ENCODE assay signal across 23 cellular contexts in the genomic region with DNA sequence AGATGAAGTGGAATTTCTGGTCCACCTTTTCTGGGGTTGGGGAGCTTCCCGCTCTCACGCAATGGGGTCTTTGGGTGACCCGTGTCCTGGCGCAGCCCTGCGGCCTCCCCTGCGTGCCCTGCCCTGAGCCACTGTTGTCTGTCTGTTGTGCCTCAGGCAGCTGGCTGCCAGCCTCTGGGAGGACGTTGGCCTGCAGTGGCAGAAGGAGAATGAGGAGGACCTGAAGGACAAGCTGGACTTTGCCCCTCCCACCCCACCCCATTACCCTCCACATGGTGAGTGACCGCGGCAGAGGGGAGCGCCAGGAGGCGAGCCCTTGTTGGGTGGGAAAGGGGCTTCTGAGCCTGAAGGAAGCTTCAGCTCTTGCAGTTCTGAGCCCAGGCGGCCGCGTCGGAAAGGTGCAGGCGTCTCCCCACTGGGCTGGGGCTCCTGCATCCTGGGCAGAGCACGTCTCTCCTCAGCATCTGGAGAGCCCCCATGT. TPM values are rescaled to one million over a fixed set of nuclear protein-coding genes. Genes with fewer than 3 reads are reported as not detected.
A peak's percentile ranks its signal among the peaks of the same experiment; 100 is the strongest.
DNase-seq lines count a peak whose midpoint lies in the region; ATAC-seq and TF ChIP-seq lines count a peak whose summit lies in the region.
"Had no signal": no experiment of that assay in that cellular context is flagged by ENCODE, and none has a peak within 500 bp of the region (broad histone marks: within the 10 kb centered on the region; RNA-seq: fewer than 3 reads in every experiment).

No MANE protein-coding gene starts in this region.

- H3K27ac ChIP-seq in heart right ventricle (no peak overlapping the region), osteoblast (ENCODE audit: low read depth, low read length) (no peak overlapping the region), upper lobe of right lung (no peak overlapping the region), stomach (no peak overlapping the region)
- H3K27ac ChIP-seq: PC-9 had no signal

- TF ChIP-seq EP300 in stomach (IDR thresholded peaks at IDR 0.05), result no peak

- peaks cover 0 to 53% (median 0%) of the 10 kb centered on the region in 9 donors for H3K36me3 ChIP-seq in heart right ventricle
- peaks cover 7% of the 10 kb centered on the region for H3K36me3 ChIP-seq in osteoblast (ENCODE audit: insufficient read depth, low read length)
- peaks cover 26% of the 10 kb centered on the region for H3K36me3 ChIP-seq in upper lobe of right lung
- H3K36me3 ChIP-seq in stomach, result peaks cover 21 to 56% (median 50%) of the 10 kb centered on the region in 4 donors

- H3K4me3 ChIP-seq in heart right ventricle, result no peak overlapping the region
- H3K4me3 ChIP-seq in osteoblast (ENCODE audit: insufficient read depth, low read length), result no peak overlapping the region
- H3K4me3 ChIP-seq in upper lobe of right lung, result no peak overlapping the region
- no peak overlapping the region for H3K4me3 ChIP-seq in stomach
- H3K4me3 ChIP-seq: GM23338, HAP-1, MG63, PC-9 had no signal

- H3K9me3 ChIP-seq in heart right ventricle (no peaks in the 10 kb centered on the region), osteoblast (ENCODE audit: low read depth, low read length) (no peaks in the 10 kb centered on the region), upper lobe of right lung (no peaks in the 10 kb centered on the region), stomach (no peaks in the 10 kb centered on the region)
- H3K9me3 ChIP-seq: HAP-1 had no signal

- TF ChIP-seq CTCF in heart right ventricle (IDR thresholded peaks at IDR 0.05) (no peak), osteoblast (IDR thresholded peaks at IDR 0.05; ENCODE audit: extremely low read depth, low read depth, low read length) (no peak), upper lobe of right lung (IDR thresholded peaks at IDR 0.05) (no peak), stomach (IDR thresholded peaks at IDR 0.05) (no peak)

- H3K27me3 ChIP-seq in heart right ventricle (no peaks in the 10 kb centered on the region), osteoblast (ENCODE audit: insufficient read depth, low read length) (no peaks in the 10 kb centered on the region), upper lobe of right lung (no peaks in the 10 kb centered on the region), stomach (no peaks in the 10 kb centered on the region)
- H3K27me3 ChIP-seq: MG63 had no signal

- H3K4me1 ChIP-seq in heart right ventricle (peaks cover 0 to 21% (median 5%) of the 10 kb centered on the region in 9 donors), osteoblast (ENCODE audit: insufficient read depth, low read length) (no peaks in the 10 kb centered on the region), upper lobe of right lung (no peaks in the 10 kb centered on the region), stomach (no peaks in the 10 kb centered on the region)
- H3K4me1 ChIP-seq: HAP-1 had no signal

- H2AFZ ChIP-seq in osteoblast (ENCODE audit: low read length), result no peak overlapping the region
- H2AFZ ChIP-seq: GM23338, PC-9 had no signal

- WGBS in heart right ventricle, 2 donors, result 91 to 93% methylated on average over 16 to 17 of the region's 17 CpGs
- WGBS in stomach, 5 donors, result 90 to 93% (median 92%) methylated on average over 17 of the region's 17 CpGs

- H3K4me2 ChIP-seq in osteoblast (ENCODE audit: insufficient read depth, low read length), result no peak overlapping the region
- H3K4me2 ChIP-seq: GM23338, PC-9 had no signal

- TF ChIP-seq POLR2A in stomach (IDR thresholded peaks at IDR 0.05), result no peak

- no peak for ATAC-seq in heart right ventricle
- ATAC-seq in upper lobe of right lung, result no peak
- ATAC-seq: GM23338 had no signal

- DNase-seq in cardiac septum (ENCODE audit: low spot score) (peak; percentile 63), heart right ventricle (no peak), iPS-NIHi11 (ENCODE audit: low spot score) (peak; percentile 6), osteoblast (ENCODE audit: insufficient read length, low spot score, missing footprints) (peak; percentile 82), upper lobe of right lung (peak; percentile 55), stomach (no peak), NOMO-1 treated with dmso at 0.1 percent for 144 hours (lab: John Stamatoyannopoulos, UW; ENCODE audit: unreplicated experiment) (no peak), AG20443 (ENCODE audit: low spot score) (no peak)
- DNase-seq: C1 segment of cervical spinal cord; CD4-positive, alpha-beta memory T cell; COR-L47; HFFc6; KBM-7; MG63; NCI-H2029; NCI-H446 treated with DMSO at 0.1 percent for 48 hours; NCI-H526; NCI-H82; NK-92 treated with Interleukin-12 subunit alpha and Interleukin-12 subunit beta, amount 100 ng/mL, for 24 hours; PC-9; SHP77 treated with DMSO at 0.1 percent for 48 hours had no signal

- H3K79me2 ChIP-seq in osteoblast (ENCODE audit: insufficient read depth, low read length), result peaks cover 26% of the 10 kb centered on the region

- intact Hi-C loops in cardiac septum (cut with DNase I) (no loop called here), heart right ventricle (cut with DNase I) (no loop called here), upper lobe of right lung (cut with DNase I) (no loop called here), stomach (cut with DNase I; ENCODE audit: low total_unique reads) (no loop called here)

- peaks cover 15% of the 10 kb centered on the region for H4K20me1 ChIP-seq in osteoblast (ENCODE audit: insufficient read depth, low read length)

RNA-seq across cellular contexts. Expression of a gene that starts 14.2 kb away (rescaled TPM):
- total RNA-seq in cardiac septum, result 13.5 TPM
- 10 to 100 TPM; 14.5 to 24.5 (median 21.2) TPM for total RNA-seq in heart right ventricle
- 10 to 100 TPM in 1 of 2 donors, 1 to 10 TPM in 1; 5.0 to 15.7 TPM for polyA plus RNA-seq in heart right ventricle
- 5.9 and 6.5 TPM in 2 replicates for total RNA-seq in osteoblast
- 25.7 TPM for total RNA-seq in upper lobe of right lung
- 10 to 100 TPM in 4 of 5 donors, 1 to 10 TPM in 1; 4.5 to 45.8 (median 15.2) TPM for total RNA-seq in stomach
- polyA plus RNA-seq in stomach, result 1 to 10 TPM; 5.0 to 9.3 (median 7.8) TPM

RNA-seq across cellular contexts. Expression of a gene that starts 14.7 kb away (rescaled TPM):
- total RNA-seq in cardiac septum, result 22.1 TPM
- 10 to 100 TPM; 18.0 to 30.0 (median 25.3) TPM for total RNA-seq in heart right ventricle
- 10 to 100 TPM; 10.4 to 12.8 TPM for polyA plus RNA-seq in heart right ventricle
- total RNA-seq in osteoblast, result 19.7 and 22.4 TPM in 2 replicates
- 15.8 TPM for total RNA-seq in upper lobe of right lung
- 100 to 1,000 TPM in 1 of 5 donors, 10 to 100 TPM in 3, 1 to 10 TPM in 1; 9.2 to 210 (median 33.3) TPM for total RNA-seq in stomach
- polyA plus RNA-seq in stomach, result 10 to 100 TPM in 2 of 3 donors, 1 to 10 TPM in 1; 6.7 to 15.1 (median 10.2) TPM

Comparison
In these comparisons a context has a peak if more than half of its experiments do, and no peak if none do; other contexts are left out.
1. DNase-seq: peak in cardiac septum (single experiment), iPS-NIHi11 (single experiment), osteoblast (single experiment) and upper lobe of right lung (single experiment); none in heart right ventricle (0 of 2), stomach (single experiment), NOMO-1 treated with dmso at 0.1 percent for 144 hours (single experiment) and AG20443 (single experiment).